ENCODE assay signal across 2 cellular contexts in the genomic region with DNA sequence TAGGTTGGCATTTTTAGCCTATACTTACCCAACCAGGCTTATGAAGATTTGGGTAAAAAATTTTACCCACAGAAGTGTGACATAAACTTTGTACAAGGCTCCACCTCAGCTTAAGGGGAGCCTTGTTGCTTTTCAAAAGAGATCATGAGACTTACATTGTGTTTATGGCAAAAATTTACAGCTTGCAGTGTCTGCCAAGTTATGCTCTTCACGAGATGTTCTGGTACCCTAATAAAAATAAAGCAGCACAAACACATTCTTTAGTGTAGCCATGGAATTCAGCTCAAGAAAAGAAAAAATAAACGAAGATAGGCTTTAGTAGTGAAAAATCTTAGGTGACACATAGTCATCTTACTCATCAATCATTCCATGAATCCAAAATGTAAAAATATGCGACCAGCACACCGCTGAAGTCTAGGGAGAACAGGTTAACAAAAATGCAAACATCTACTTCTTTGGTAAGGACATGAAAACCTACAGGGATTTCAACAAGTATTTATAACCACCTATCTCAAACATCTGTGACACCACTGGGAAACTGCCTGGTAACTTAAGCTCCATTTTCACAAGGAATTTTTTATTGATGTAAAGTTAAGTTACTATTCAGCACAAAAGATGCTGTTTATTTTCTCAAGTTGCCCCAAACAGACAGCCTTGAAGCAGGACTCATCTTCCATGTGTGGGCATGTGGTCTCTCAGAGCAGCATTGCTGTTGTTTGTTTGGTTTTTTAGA.
TF ChIP-seq lines count a peak whose summit lies in the region.

No MANE protein-coding gene starts in this region.

TF ChIP-seq in HEK293, 187 proteins besides CTCF, POLR2A, EP300 and RAD21:
- TF ChIP-seq REPIN1 (tag by site-specific recombination; IDR thresholded peaks at IDR 0.05; ENCODE audit: low read depth): no peak
- peak; percentile 24; the same call in 1 of the 2 replicates for TF ChIP-seq MZF1 (tag by site-specific recombination; IDR thresholded peaks at IDR 0.05; ENCODE audit: borderline replicate concordance)
- no peak for TF ChIP-seq PRDM6 (tag by site-specific recombination; IDR thresholded peaks at IDR 0.05)
- no peak for TF ChIP-seq ZNF560 (tag by site-specific recombination; IDR thresholded peaks at IDR 0.05; ENCODE audit: borderline replicate concordance)

TF ChIP-seq in HepG2, 621 proteins besides CTCF, POLR2A, EP300 and RAD21:
- no peak for TF ChIP-seq ZNF33B (CRISPR knock-in tag; IDR thresholded peaks at IDR 0.05)
- no peak for TF ChIP-seq DNMT1 (CRISPR knock-in tag; IDR thresholded peaks at IDR 0.05)
- TF ChIP-seq, protein P1, sequence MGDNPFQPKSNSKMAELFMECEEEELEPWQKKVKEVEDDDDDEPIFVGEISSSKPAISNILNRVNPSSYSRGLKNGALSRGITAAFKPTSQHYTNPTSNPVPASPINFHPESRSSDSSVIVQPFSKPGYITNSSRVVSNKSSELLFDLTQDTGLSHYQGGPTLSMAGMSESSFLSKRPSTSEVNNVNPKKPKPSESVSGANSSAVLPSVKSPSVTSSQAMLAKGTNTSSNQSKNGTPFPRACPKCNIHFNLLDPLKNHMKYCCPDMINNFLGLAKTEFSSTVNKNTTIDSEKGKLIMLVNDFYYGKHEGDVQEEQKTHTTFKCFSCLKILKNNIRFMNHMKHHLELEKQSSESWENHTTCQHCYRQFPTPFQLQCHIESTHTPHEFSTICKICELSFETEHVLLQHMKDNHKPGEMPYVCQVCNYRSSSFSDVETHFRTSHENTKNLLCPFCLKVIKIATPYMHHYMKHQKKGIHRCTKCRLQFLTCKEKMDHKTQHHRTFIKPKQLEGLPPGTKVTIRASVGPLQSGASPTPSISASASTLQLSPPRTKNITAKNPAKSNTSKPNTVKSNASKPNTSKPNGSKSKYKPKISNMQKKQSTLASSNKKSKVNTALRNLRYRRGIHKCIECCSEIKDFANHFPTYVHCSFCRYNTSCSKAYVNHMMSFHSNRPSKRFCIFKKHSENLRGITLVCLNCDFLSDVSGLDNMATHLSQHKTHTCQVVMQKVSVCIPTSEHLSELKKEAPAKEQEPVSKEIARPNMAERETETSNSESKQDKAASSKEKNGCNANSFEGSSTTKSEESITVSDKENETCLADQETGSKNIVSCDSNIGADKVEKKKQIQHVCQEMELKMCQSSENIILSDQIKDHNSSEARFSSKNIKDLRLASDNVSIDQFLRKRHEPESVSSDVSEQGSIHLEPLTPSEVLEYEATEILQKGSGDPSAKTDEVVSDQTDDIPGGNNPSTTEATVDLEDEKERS (CRISPR knock-in tag; IDR thresholded peaks at IDR 0.05): no peak
